Comparison of ENCODE assay signal across 22 cellular contexts in the genomic region with DNA sequence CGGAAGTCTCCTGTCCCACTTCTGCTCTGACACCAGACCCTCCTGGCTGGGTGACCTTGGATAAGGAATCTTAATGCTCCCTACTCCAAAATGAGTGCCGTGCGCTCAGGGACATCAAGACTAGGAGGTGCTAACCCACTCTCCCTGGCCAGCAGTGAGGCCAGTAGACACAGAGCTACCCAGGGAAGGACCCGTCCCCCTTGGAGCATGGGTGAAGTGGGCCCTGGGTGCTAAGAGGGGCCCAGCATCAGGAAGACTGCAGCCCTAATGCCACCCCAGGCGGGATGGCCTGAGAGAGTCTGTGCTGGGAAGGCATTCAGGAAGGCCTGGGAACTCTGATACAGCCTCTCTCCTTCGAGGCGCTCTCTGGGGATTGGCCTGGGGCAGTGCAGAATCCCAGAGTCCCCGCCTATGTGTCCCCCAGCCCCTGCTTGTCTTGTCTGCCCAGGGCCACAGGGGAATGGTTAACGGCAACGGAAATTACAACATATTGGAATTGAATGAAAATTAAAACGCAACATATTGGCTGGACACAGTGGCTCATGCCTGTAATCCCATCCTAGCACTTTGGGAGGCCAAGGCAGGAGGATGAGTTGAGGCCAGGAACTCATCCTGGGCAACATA. TPM values are rescaled to one million over a fixed set of nuclear protein-coding genes. Genes with fewer than 3 reads are reported as not detected.
DNase-seq lines count a peak whose midpoint lies in the region; ATAC-seq and TF ChIP-seq lines count a peak whose summit lies in the region.
"Had no signal": no experiment of that assay in that cellular context is flagged by ENCODE, and none has a peak within 500 bp of the region (broad histone marks: within the 10 kb centered on the region; RNA-seq: fewer than 3 reads in every experiment).

No MANE protein-coding gene starts in this region.

- H3K4me3 ChIP-seq in NB4 (ENCODE audit: low read depth, low read length) (peak overlapping the region; percentile 33), left lung (no peak overlapping the region), gastrocnemius medialis (no peak overlapping the region)
- H3K4me3 ChIP-seq: GM23248, SJSA1 had no signal

- intact Hi-C loops in left lung (cut with DNase I): no loop called here
- intact Hi-C loops in gastrocnemius medialis (cut with DNase I; ENCODE audit: low total_unique reads): no loop called here

- no peak for ATAC-seq in activated CD4-positive, CD25-positive, alpha-beta regulatory T cell treated with anti-CD3 and anti-CD28 coated beads, Interleukin-2, amount 50 U/mL, for 24 hours
- no peak for ATAC-seq in left lung
- no peak for ATAC-seq in gastrocnemius medialis
- ATAC-seq in GM19452 (IDR thresholded peaks at IDR 0.05; ENCODE audit: unreplicated experiment): no peak

- no peak overlapping the region for H3K27ac ChIP-seq in left lung
- H3K27ac ChIP-seq in gastrocnemius medialis: no peak overlapping the region
- H3K27ac ChIP-seq: GM23248, SJSA1 had no signal

- no peak for TF ChIP-seq POLR2A in NB4 (IDR thresholded peaks at IDR 0.05; ENCODE audit: extremely low read depth, insufficient read length)
- TF ChIP-seq POLR2A in gastrocnemius medialis (IDR thresholded peaks at IDR 0.05): no peak

- DNase-seq in activated CD4-positive, CD25-positive, alpha-beta regulatory T cell treated with anti-CD3 and anti-CD28 coated beads, Interleukin-2, amount 50 U/mL, for 72 hours: peak; percentile 25
- DNase-seq in NB4 (ENCODE audit: low read depth) (peak; percentile 92), left lung (peak; percentile 19 to 24), gastrocnemius medialis (peak; percentile 1 to 7), NCI-H446 (lab: John Stamatoyannopoulos, UW) (no peak), DMS53 treated with DMSO at 0.1 percent for 48 hours (lab: John Stamatoyannopoulos, UW; ENCODE audit: unreplicated experiment) (no peak)
- DNase-seq: 8988T; C1 segment of cervical spinal cord; DMS 273 treated with DMSO at 0.1 percent for 48 hours; GF-D8; GM23248; NCI-H1105 treated with DMSO at 0.1 percent for 48 hours; NCI-H187 treated with DMSO at 0.1 percent for 48 hours; NCI-H446 treated with DMSO at 0.1 percent for 48 hours; NK-92 treated with Interleukin-12 subunit alpha and Interleukin-12 subunit beta, amount 100 ng/mL, for 24 hours; RPMI8226 had no signal

- H3K36me3 ChIP-seq in left lung (no peaks in the 10 kb centered on the region), gastrocnemius medialis (no peaks in the 10 kb centered on the region)
- H3K36me3 ChIP-seq: SJSA1 had no signal

- in situ Hi-C loops in gastrocnemius medialis (cut with MboI; ENCODE audit: low sequenced_read_pairs in 4 of 4): loop anchor here in 1 of 4 donors (25.0 kb wide), 1 partner anchor 118 kb away; no protein-coding TSS in a partner anchor

- H3K27me3 ChIP-seq in left lung (peaks cover 0 to 9% of the 10 kb centered on the region in 2 donors), gastrocnemius medialis (no peaks in the 10 kb centered on the region)
- H3K27me3 ChIP-seq: SJSA1 had no signal

- H3K4me1 ChIP-seq in left lung: peaks cover 0 to 19% of the 10 kb centered on the region in 2 donors
- H3K4me1 ChIP-seq in gastrocnemius medialis: peaks cover 15 to 21% of the 10 kb centered on the region in 2 donors
- H3K4me1 ChIP-seq: SJSA1 had no signal

- TF ChIP-seq CTCF in NB4 (IDR thresholded peaks at IDR 0.05; ENCODE audit: low read depth, low read length): no peak
- no peak for TF ChIP-seq CTCF in left lung (IDR thresholded peaks at IDR 0.05)
- no peak for TF ChIP-seq CTCF in gastrocnemius medialis (IDR thresholded peaks at IDR 0.05 in 4 of 5, conservative IDR thresholded peaks at IDR 0.05 in 1 of 5)

- H3K9me3 ChIP-seq in left lung (no peaks in the 10 kb centered on the region), gastrocnemius medialis (no peaks in the 10 kb centered on the region)
- H3K9me3 ChIP-seq: SJSA1 had no signal

RNA-seq across cellular contexts. Expression of gene RNU6ATAC, which starts 29.7 kb away (rescaled TPM):
- total RNA-seq in left lung: 100 to 1,000 TPM; 105 to 106 TPM
- not detected for total RNA-seq in gastrocnemius medialis
- total RNA-seq: Daoy, GM23248, HT-29, LHCN-M2, SJSA1 had no signal

RNA-seq across cellular contexts. Expression of gene WDR5, which starts 58.1 kb away (rescaled TPM):
- total RNA-seq in left lung (10 to 100 TPM; 23.7 to 32.2 TPM), gastrocnemius medialis (10 to 100 TPM; 19.8 to 39.3 (median 31.9) TPM)

Comparison
In these comparisons a context has a peak if more than half of its experiments do, and no peak if none do; other contexts are left out.
1. DNase-seq: peak in activated CD4-positive, CD25-positive, alpha-beta regulatory T cell treated with anti-CD3 and anti-CD28 coated beads, Interleukin-2, amount 50 U/mL, for 72 hours (single experiment), NB4 (single experiment), left lung (2 of 2) and gastrocnemius medialis (2 of 2); none in NCI-H446 (0 of 2) and DMS53 treated with DMSO at 0.1 percent for 48 hours (single experiment).
2. RNA of gene RNU6ATAC, which starts 29.7 kb away (total RNA-seq): 105 to 106 TPM in left lung; not detected in gastrocnemius medialis; every median in the first group is over 100 times any median in the second.